ENCODE assay signal across 8 cellular contexts in the genomic region with DNA sequence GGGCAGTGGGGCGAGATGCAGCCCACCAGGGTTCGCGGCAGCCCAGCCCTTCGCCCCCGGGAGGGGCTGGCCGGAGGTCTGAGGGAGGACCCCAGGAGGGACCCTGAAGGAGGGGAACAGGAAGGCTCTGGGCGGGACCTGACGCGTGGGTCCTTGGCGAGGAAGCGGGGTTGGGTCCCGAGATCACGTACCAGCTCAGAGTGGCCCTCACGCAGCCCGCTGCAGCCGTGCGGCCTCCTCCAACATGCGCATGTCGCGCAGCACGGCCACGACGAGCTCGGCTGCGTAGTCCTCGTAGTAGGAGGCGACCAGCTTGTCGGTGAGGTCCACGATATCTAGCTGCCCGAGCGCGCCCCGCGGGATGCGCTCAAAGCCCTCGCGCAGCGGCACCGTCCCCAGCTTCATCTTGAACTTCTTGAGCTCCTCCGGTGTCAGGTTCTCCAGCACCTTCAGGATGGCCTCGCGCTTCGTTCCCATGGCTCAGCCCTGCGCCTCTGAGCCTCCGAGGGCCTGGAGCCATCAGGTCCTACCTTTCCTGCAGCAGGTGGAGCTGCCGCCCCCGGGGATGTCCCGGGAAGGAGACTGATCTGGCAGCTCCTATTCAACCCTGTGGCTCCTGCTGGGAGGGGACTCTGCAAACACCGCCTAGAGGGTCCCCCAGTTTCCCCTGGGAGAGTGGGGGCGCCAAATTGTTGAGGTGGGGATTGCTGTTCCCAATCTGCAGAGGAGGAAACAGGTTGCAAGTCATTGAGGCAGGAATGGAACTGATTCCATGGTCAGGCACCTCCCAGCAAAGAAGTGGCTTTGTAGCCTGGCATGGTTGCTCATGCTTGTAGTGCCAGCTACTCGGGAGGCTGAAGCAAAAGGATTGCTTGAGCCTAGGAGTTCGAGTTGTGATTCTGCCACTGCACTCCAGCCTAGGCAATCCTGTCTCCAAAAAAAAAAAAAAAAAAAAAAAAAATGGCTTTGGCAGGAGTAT. TPM values are rescaled to one million over a fixed set of nuclear protein-coding genes. Genes with fewer than 3 reads are reported as not detected.
DNase-seq lines count a peak whose midpoint lies in the region; ATAC-seq lines count a peak whose summit lies in the region.
"Had no signal": no experiment of that assay in that cellular context is flagged by ENCODE, and none has a peak within 500 bp of the region (broad histone marks: within the 10 kb centered on the region; RNA-seq: fewer than 3 reads in every experiment).

TSS of gene PYDC1 (minus strand) at position 584 of the 979 bp plus-strand sequence. CDS start at position 477, 107 bp downstream.

- H3K9me3 ChIP-seq in adipocyte (ENCODE audit: control insufficient read depth, low read length) = no peaks in the 10 kb centered on the region

- peak within 1 kb of the TSS; percentile 70 to 92 (median 76) for H3K4me3 Mint-ChIP-seq in IgD-negative memory B cell
- peak within 1 kb of the TSS; percentile 78 for H3K4me3 Mint-ChIP-seq in stimulated activated memory B cell treated with anti-CD40 and anti-IgM and Interleukin-4, amounts not matched to agents 10 μg/mL and 1 μg/mL and 100 μg/mL, for 72 hours

- peaks cover 58% of the 10 kb centered on the region for H3K27me3 ChIP-seq in adipocyte (replicated peaks; ENCODE audit: control insufficient read depth, insufficient read depth, low read length)

- no peaks in the 10 kb centered on the region for H3K36me3 ChIP-seq in adipocyte (ENCODE audit: control insufficient read depth, insufficient read depth, low read length, severe bottlenecking)

- ATAC-seq in stimulated activated memory B cell treated with anti-CD40 and anti-IgM and Interleukin-4, amounts not matched to agents 10 μg/mL and 1 μg/mL and 100 μg/mL, for 72 hours = peak; percentile 6
- ATAC-seq in GM21717 (IDR thresholded peaks at IDR 0.05; ENCODE audit: unreplicated experiment) = no peak

- peaks cover 32% of the 10 kb centered on the region for H3K27me3 Mint-ChIP-seq in IgD-negative memory B cell
- H3K27me3 Mint-ChIP-seq in stimulated activated memory B cell treated with anti-CD40 and anti-IgM and Interleukin-4, amounts not matched to agents 10 μg/mL and 1 μg/mL and 100 μg/mL, for 72 hours = peaks cover 45% of the 10 kb centered on the region

- no peaks in the 10 kb centered on the region for H3K9me3 Mint-ChIP-seq in IgD-negative memory B cell
- H3K9me3 Mint-ChIP-seq in stimulated activated memory B cell treated with anti-CD40 and anti-IgM and Interleukin-4, amounts not matched to agents 10 μg/mL and 1 μg/mL and 100 μg/mL, for 72 hours = no peaks in the 10 kb centered on the region

- H3K4me1 Mint-ChIP-seq in IgD-negative memory B cell = peaks cover 7 to 18% (median 17%) of the 10 kb centered on the region in 3 donors
- H3K4me1 Mint-ChIP-seq in stimulated activated memory B cell treated with anti-CD40 and anti-IgM and Interleukin-4, amounts not matched to agents 10 μg/mL and 1 μg/mL and 100 μg/mL, for 72 hours = peaks cover 50% of the 10 kb centered on the region

- peaks cover 7% of the 10 kb centered on the region for H3K4me1 ChIP-seq in adipocyte (ENCODE audit: control insufficient read depth, insufficient read depth, low read length)

- H3K36me3 Mint-ChIP-seq in IgD-negative memory B cell = no peaks in the 10 kb centered on the region
- no peaks in the 10 kb centered on the region for H3K36me3 Mint-ChIP-seq in stimulated activated memory B cell treated with anti-CD40 and anti-IgM and Interleukin-4, amounts not matched to agents 10 μg/mL and 1 μg/mL and 100 μg/mL, for 72 hours

- no peak within 1 kb of the TSS for H3K9ac ChIP-seq in adipocyte (ENCODE audit: low read length)

- peak within 1 kb of the TSS; percentile 68 for H3K4me3 ChIP-seq in adipocyte (ENCODE audit: low read length)

- peak within 1 kb of the TSS in 2 of 3 donors; percentile 2 to 25 for H3K27ac Mint-ChIP-seq in IgD-negative memory B cell
- H3K27ac Mint-ChIP-seq in stimulated activated memory B cell treated with anti-CD40 and anti-IgM and Interleukin-4, amounts not matched to agents 10 μg/mL and 1 μg/mL and 100 μg/mL, for 72 hours = no peak within 1 kb of the TSS

- DNase-seq in adipocyte (ENCODE audit: low read depth) (no peak), iPS-NIHi7 (ENCODE audit: extremely low spot score) (peak; percentile 69), NCI-H1436 treated with DMSO at 0.1 percent for 48 hours (lab: John Stamatoyannopoulos, UW) (no peak), mucosa of gallbladder (ENCODE audit: low spot score) (no peak)

RNA-seq across cellular contexts. Expression of gene PYDC1, which starts in this region (rescaled TPM):
- polyA plus RNA-seq in IgD-negative memory B cell = not detected
- not detected for total RNA-seq in mucosa of gallbladder
- total RNA-seq: lung microvascular endothelial cell had no signal
